26 cellular contexts compared by ENCODE assay signal in genomic region chr6:43045371-43045930, GRCh38.
"Had no signal": no experiment of that assay in that cellular context is flagged by ENCODE, and none has a peak within 500 bp of the region (broad histone marks: within the 10 kb centered on the region; RNA-seq: fewer than 3 reads in every experiment).

No MANE protein-coding gene starts in this region.

- H3K36me3 ChIP-seq: colonic mucosa had no signal

- H3K27ac ChIP-seq: colonic mucosa, parathyroid adenoma, psoas muscle, upper lobe of left lung, vagina had no signal

- DNase-seq: activated B cell treated with CpG ODN at 0.5 μM for 24 hours; activated CD4-positive, alpha-beta T cell treated with anti-CD3 and anti-CD28 coated beads for 36 hours; activated CD4-positive, alpha-beta T cell treated with anti-CD3 and anti-CD28 coated beads, Interleukin-2, amount 50 U/mL, for 4 hours; activated gamma-delta T cell; activated naive CD4-positive, alpha-beta T cell treated with anti-CD3 and anti-CD28 coated beads, Interleukin-2, amount 10 ng/mL, durations not matched to agents 7 days and 5 days; activated naive CD8-positive, alpha-beta T cell treated with anti-CD3 and anti-CD28 coated beads, Interleukin-2, amount 50 U/mL, for 24 hours; activated T-cell treated with anti-CD3 and anti-CD28 coated beads for 4 hours; amygdala; colonic mucosa; effector CD8-positive, alpha-beta T cell; erythroblast; head of caudate nucleus; hippocampal formation; kidney; naive B cell; nucleus accumbens; psoas muscle; stimulated activated CD4-positive, alpha-beta T cell treated with anti-CD3 and anti-CD28 coated beads, Interleukin-15, amount 100 ng/mL, for 24 hours; stimulated activated CD4-positive, alpha-beta T cell treated with anti-CD3 and anti-CD28 coated beads, Interleukin-2, amount 100 ng/mL, for 24 hours; stimulated activated naive CD8-positive, alpha-beta T cell treated with anti-CD3 and anti-CD28 coated beads, Interleukin-15, amount 100 ng/mL, for 72 hours; upper lobe of left lung had no signal

- H3K4me1 ChIP-seq: colonic mucosa, parathyroid adenoma, psoas muscle, upper lobe of left lung, vagina had no signal

- H3K27me3 Mint-ChIP-seq: activated B cell treated with CpG ODN at 0.5 μM for 24 hours; activated CD4-positive, alpha-beta T cell treated with anti-CD3 and anti-CD28 coated beads for 36 hours; activated naive CD4-positive, alpha-beta T cell treated with anti-CD3 and anti-CD28 coated beads, Interleukin-2, amount 10 ng/mL, durations not matched to agents 7 days and 5 days; activated naive CD8-positive, alpha-beta T cell treated with anti-CD3 and anti-CD28 coated beads, Interleukin-2, amount 50 U/mL, for 24 hours; naive B cell; stimulated activated naive CD8-positive, alpha-beta T cell treated with anti-CD3 and anti-CD28 coated beads, Interleukin-15, amount 100 ng/mL, for 72 hours had no signal

- H2AFZ ChIP-seq: parathyroid adenoma had no signal

- H3K79me2 ChIP-seq: parathyroid adenoma had no signal

- FAIRE-seq: endometrium, kidney had no signal

- H3K27me3 ChIP-seq: colonic mucosa, upper lobe of left lung, vagina had no signal

- H3K9me3 Mint-ChIP-seq: activated B cell treated with CpG ODN at 0.5 μM for 24 hours; activated naive CD4-positive, alpha-beta T cell treated with anti-CD3 and anti-CD28 coated beads, Interleukin-2, amount 10 ng/mL, durations not matched to agents 7 days and 5 days; activated naive CD8-positive, alpha-beta T cell treated with anti-CD3 and anti-CD28 coated beads, Interleukin-2, amount 50 U/mL, for 24 hours; activated T-helper 1 cell treated with anti-CD3 and anti-CD28 coated beads, Interleukin-12 subunit alpha, Interleukin-12 subunit beta, Interleukin-2, Interleukin-4 antibody, amounts not matched to agents 30 ng/mL and 10 ng/mL and 1 ng/mL, durations not matched to agents 14 hours and 24 hours and 36 hours; mesothelial cell of epicardium; naive B cell; stimulated activated naive CD8-positive, alpha-beta T cell treated with anti-CD3 and anti-CD28 coated beads, Interleukin-15, amount 100 ng/mL, for 72 hours had no signal

- H3K9me3 ChIP-seq: colonic mucosa, psoas muscle, upper lobe of left lung, vagina had no signal

- H3K4me3 ChIP-seq: colonic mucosa, psoas muscle, upper lobe of left lung, vagina had no signal

- H3K4me1 Mint-ChIP-seq: activated B cell treated with CpG ODN at 0.5 μM for 24 hours had no signal

- H3K27ac Mint-ChIP-seq: activated B cell treated with CpG ODN at 0.5 μM for 24 hours; activated CD4-positive, alpha-beta T cell treated with anti-CD3 and anti-CD28 coated beads for 36 hours; activated naive CD4-positive, alpha-beta T cell treated with anti-CD3 and anti-CD28 coated beads, Interleukin-2, amount 10 ng/mL, durations not matched to agents 7 days and 5 days; activated naive CD8-positive, alpha-beta T cell treated with anti-CD3 and anti-CD28 coated beads, Interleukin-2, amount 50 U/mL, for 24 hours; activated T-helper 1 cell treated with anti-CD3 and anti-CD28 coated beads, Interleukin-12 subunit alpha, Interleukin-12 subunit beta, Interleukin-2, Interleukin-4 antibody, amounts not matched to agents 30 ng/mL and 10 ng/mL and 1 ng/mL, durations not matched to agents 14 hours and 24 hours and 36 hours; mesothelial cell of epicardium had no signal

- ATAC-seq: activated CD4-positive, alpha-beta T cell treated with anti-CD3 and anti-CD28 coated beads for 36 hours; activated naive CD8-positive, alpha-beta T cell treated with anti-CD3 and anti-CD28 coated beads, Interleukin-2, amount 50 U/mL, for 24 hours; psoas muscle; stimulated activated naive CD8-positive, alpha-beta T cell treated with anti-CD3 and anti-CD28 coated beads, Interleukin-15, amount 100 ng/mL, for 72 hours had no signal

- H3K9ac ChIP-seq: parathyroid adenoma had no signal

- H3K4me3 Mint-ChIP-seq: activated B cell treated with CpG ODN at 0.5 μM for 24 hours; activated CD4-positive, alpha-beta T cell treated with anti-CD3 and anti-CD28 coated beads for 36 hours; activated naive CD4-positive, alpha-beta T cell treated with anti-CD3 and anti-CD28 coated beads, Interleukin-2, amount 10 ng/mL, durations not matched to agents 7 days and 5 days; activated naive CD8-positive, alpha-beta T cell treated with anti-CD3 and anti-CD28 coated beads, Interleukin-2, amount 50 U/mL, for 24 hours; activated T-helper 1 cell treated with anti-CD3 and anti-CD28 coated beads, Interleukin-12 subunit alpha, Interleukin-12 subunit beta, Interleukin-2, Interleukin-4 antibody, amounts not matched to agents 30 ng/mL and 10 ng/mL and 1 ng/mL, durations not matched to agents 14 hours and 24 hours and 36 hours; mesothelial cell of epicardium; naive B cell; stimulated activated naive CD8-positive, alpha-beta T cell treated with anti-CD3 and anti-CD28 coated beads, Interleukin-15, amount 100 ng/mL, for 72 hours had no signal
